ENCODE assay signal across 8 cellular contexts in genomic region chr6:168722397-168722796, GRCh38.
"Had no signal": no experiment of that assay in that cellular context is flagged by ENCODE, and none has a peak within 500 bp of the region (broad histone marks: within the 10 kb centered on the region; RNA-seq: fewer than 3 reads in every experiment).

No MANE protein-coding gene starts in this region.

- H3K9me3 ChIP-seq: HAP-1 had no signal

- DNase-seq: GM23248, GOT3, H7, H9, HCEC 1CT, HFFc6 had no signal

- H3K4me1 ChIP-seq: HAP-1 had no signal

- H3K27ac ChIP-seq: GM23248 had no signal

- H3K4me3 ChIP-seq: GM23248, GM23338, HAP-1 had no signal

- H3K9ac ChIP-seq: GM23248 had no signal

- H3K4me2 ChIP-seq: GM23338 had no signal

- H3K36me3 ChIP-seq: HAP-1 had no signal

- H2AFZ ChIP-seq: GM23248, GM23338 had no signal
